In the genomic region with DNA sequence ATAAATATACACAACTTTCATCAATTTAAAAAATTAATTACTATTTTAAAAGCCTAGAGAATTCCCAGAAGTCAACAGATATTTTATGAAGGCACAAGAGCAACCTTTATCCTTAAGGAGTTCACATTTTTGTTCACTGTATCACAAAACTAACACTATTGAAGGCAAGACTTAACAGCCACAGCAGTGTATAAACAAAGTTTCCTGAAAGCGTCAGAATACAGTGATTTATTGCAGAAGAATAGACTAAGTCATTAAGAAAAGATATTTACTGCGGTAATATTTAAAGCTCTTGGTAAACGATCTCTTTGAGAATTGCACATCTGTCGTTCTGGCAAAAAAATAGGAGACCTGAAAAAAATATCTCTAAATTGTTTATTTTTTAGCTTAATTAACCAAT, we compare ENCODE assay signal across 23 cellular contexts.
"Had no signal": no experiment of that assay in that cellular context is flagged by ENCODE, and none has a peak within 500 bp of the region (broad histone marks: within the 10 kb centered on the region; RNA-seq: fewer than 3 reads in every experiment).

No MANE protein-coding gene starts in this region.

- H3K4me1 ChIP-seq: left lung had no signal

- H3K9me3 ChIP-seq: left lung, sigmoid colon had no signal

- H3K4me1 Mint-ChIP-seq: activated CD4-positive, alpha-beta T cell treated with anti-CD3 and anti-CD28 coated beads, Interleukin-2, amount 10 ng/mL, durations not matched to agents 7 days and 5 days; activated CD8-positive, alpha-beta memory T cell treated with anti-CD3 and anti-CD28 coated beads, Interleukin-2, amount 10 ng/mL, durations not matched to agents 7 days and 5 days; naive thymus-derived CD4-positive, alpha-beta T cell; neural crest cell had no signal

- DNase-seq: activated CD4-positive, alpha-beta T cell treated with anti-CD3 and anti-CD28 coated beads, Interleukin-2, amount 10 ng/mL, durations not matched to agents 7 days and 5 days; activated CD4-positive, CD25-positive, alpha-beta regulatory T cell treated with anti-CD3 and anti-CD28 coated beads, Interleukin-2, amount 50 U/mL, for 72 hours; activated CD8-positive, alpha-beta memory T cell treated with anti-CD3 and anti-CD28 coated beads, Interleukin-2, amount 10 ng/mL, durations not matched to agents 7 days and 5 days; activated CD8-positive, alpha-beta T cell treated with anti-CD3 and anti-CD28 coated beads for 36 hours; activated gamma-delta T cell; activated T-cell treated with anti-CD3 and anti-CD28 coated beads for 4 hours; foreskin fibroblast; kidney; left lung; naive thymus-derived CD4-positive, alpha-beta T cell; occipital lobe; posterior cingulate gyrus; retina; sigmoid colon; stimulated activated CD4-positive, alpha-beta T cell treated with anti-CD3 and anti-CD28 coated beads, Interleukin-12 subunit alpha, Interleukin-12 subunit beta, amount 100 ng/mL, for 4 hours; stimulated activated CD4-positive, alpha-beta T cell treated with anti-CD3 and anti-CD28 coated beads, Interleukin-4, amount 100 ng/mL, for 4 hours; stimulated activated naive CD8-positive, alpha-beta T cell treated with anti-CD3 and anti-CD28 coated beads, Interleukin-15, Interleukin-2, amounts not matched to agents 100 U/mL and 50 U/mL, for 24 hours; T-helper 1 cell; WERI-Rb-1 had no signal

- H3K36me3 ChIP-seq: left lung, sigmoid colon, WERI-Rb-1 had no signal

- H3K27me3 Mint-ChIP-seq: activated CD4-positive, alpha-beta T cell treated with anti-CD3 and anti-CD28 coated beads, Interleukin-2, amount 10 ng/mL, durations not matched to agents 7 days and 5 days; activated CD8-positive, alpha-beta memory T cell treated with anti-CD3 and anti-CD28 coated beads, Interleukin-2, amount 10 ng/mL, durations not matched to agents 7 days and 5 days; activated CD8-positive, alpha-beta T cell treated with anti-CD3 and anti-CD28 coated beads for 36 hours had no signal

- H3K9me3 Mint-ChIP-seq: activated CD4-positive, alpha-beta T cell treated with anti-CD3 and anti-CD28 coated beads, Interleukin-2, amount 10 ng/mL, durations not matched to agents 7 days and 5 days; activated CD8-positive, alpha-beta T cell treated with anti-CD3 and anti-CD28 coated beads for 36 hours had no signal

- H3K27ac ChIP-seq: epithelial cell of prostate, left lung, sigmoid colon, WERI-Rb-1 had no signal

- H3K27ac Mint-ChIP-seq: activated CD4-positive, alpha-beta T cell treated with anti-CD3 and anti-CD28 coated beads, Interleukin-2, amount 10 ng/mL, durations not matched to agents 7 days and 5 days; activated CD8-positive, alpha-beta memory T cell treated with anti-CD3 and anti-CD28 coated beads, Interleukin-2, amount 10 ng/mL, durations not matched to agents 7 days and 5 days; activated CD8-positive, alpha-beta T cell treated with anti-CD3 and anti-CD28 coated beads for 36 hours; activated naive CD4-positive, alpha-beta T cell treated with anti-CD3 and anti-CD28 coated beads, Interleukin-2, amount 50 U/mL, for 72 hours; naive thymus-derived CD4-positive, alpha-beta T cell had no signal

- H3K27me3 ChIP-seq: left lung, sigmoid colon had no signal

- H3K4me3 Mint-ChIP-seq: activated CD4-positive, alpha-beta T cell treated with anti-CD3 and anti-CD28 coated beads, Interleukin-2, amount 10 ng/mL, durations not matched to agents 7 days and 5 days; activated CD8-positive, alpha-beta memory T cell treated with anti-CD3 and anti-CD28 coated beads, Interleukin-2, amount 10 ng/mL, durations not matched to agents 7 days and 5 days; activated CD8-positive, alpha-beta T cell treated with anti-CD3 and anti-CD28 coated beads for 36 hours; naive thymus-derived CD4-positive, alpha-beta T cell; neural crest cell had no signal

- H3K4me3 ChIP-seq: left lung, lung, sigmoid colon had no signal

- H3K36me3 Mint-ChIP-seq: activated CD8-positive, alpha-beta memory T cell treated with anti-CD3 and anti-CD28 coated beads, Interleukin-2, amount 10 ng/mL, durations not matched to agents 7 days and 5 days; activated naive CD4-positive, alpha-beta T cell treated with anti-CD3 and anti-CD28 coated beads, Interleukin-2, amount 50 U/mL, for 72 hours; naive thymus-derived CD4-positive, alpha-beta T cell had no signal

- ATAC-seq: activated CD8-positive, alpha-beta memory T cell treated with anti-CD3 and anti-CD28 coated beads, Interleukin-2, amount 10 ng/mL, durations not matched to agents 7 days and 5 days; activated CD8-positive, alpha-beta T cell treated with anti-CD3 and anti-CD28 coated beads for 36 hours; activated naive CD4-positive, alpha-beta T cell treated with anti-CD3 and anti-CD28 coated beads, Interleukin-2, amount 50 U/mL, for 72 hours; naive thymus-derived CD4-positive, alpha-beta T cell; stimulated activated naive CD8-positive, alpha-beta T cell treated with anti-CD3 and anti-CD28 coated beads, Interleukin-15, Interleukin-2, amounts not matched to agents 100 U/mL and 50 U/mL, for 24 hours had no signal
